In the genomic region with DNA sequence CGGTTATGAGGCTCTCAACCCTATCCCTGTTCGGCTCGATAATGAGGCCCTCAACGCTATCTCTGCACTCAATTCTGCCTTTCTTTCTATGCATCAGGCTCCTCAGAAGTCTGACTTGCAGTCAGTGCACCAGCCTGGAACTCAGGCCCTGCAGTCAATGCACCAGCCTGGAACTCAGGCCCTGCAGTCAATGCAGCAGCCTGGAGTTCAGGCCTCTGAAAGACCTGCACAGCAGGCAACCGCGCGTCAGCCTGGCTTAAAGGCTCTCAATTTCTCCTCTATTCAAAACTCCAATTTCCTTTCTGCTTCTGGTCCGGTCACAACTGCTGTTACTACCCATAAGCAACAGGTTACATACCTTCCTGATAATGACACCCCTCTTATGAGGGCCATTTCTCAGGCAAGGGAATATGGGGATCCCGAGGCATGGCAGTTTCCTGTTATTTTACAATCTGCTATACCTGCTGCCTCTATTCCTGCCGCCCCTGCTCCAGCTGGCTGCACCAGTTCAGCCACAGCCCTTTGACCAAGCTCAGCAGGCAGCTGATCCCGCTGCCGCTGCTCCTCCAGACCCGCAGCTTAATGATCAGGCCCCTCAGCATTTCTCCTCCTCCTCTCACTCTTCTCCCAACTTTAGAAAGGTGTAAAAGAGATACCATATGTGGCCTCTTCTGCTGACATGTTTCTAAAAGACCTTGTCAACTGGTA, we compare ENCODE assay signal across 18 cellular contexts.
DNase-seq lines count a peak whose midpoint lies in the region; ATAC-seq, FAIRE-seq and TF ChIP-seq lines count a peak whose summit lies in the region.
"Had no signal": no experiment of that assay in that cellular context is flagged by ENCODE, and none has a peak within 500 bp of the region (broad histone marks: within the 10 kb centered on the region; RNA-seq: fewer than 3 reads in every experiment).

No MANE protein-coding gene starts in this region.

- no peaks in the 10 kb centered on the region for H3K79me2 ChIP-seq in neural progenitor cell (ENCODE audit: low read depth)

- peak overlapping the region; percentile 9 for H3K4me2 ChIP-seq in neural progenitor cell
- H3K4me2 ChIP-seq: BLaER1, KMS-11 had no signal

- no peaks in the 10 kb centered on the region for H3K9me3 ChIP-seq in neural progenitor cell (ENCODE audit: low read depth)
- H3K9me3 ChIP-seq: BLaER1 had no signal

- H2AFZ ChIP-seq in neural progenitor cell (replicated peaks), result peak overlapping the region; percentile 26

- peak; percentile 38 for ATAC-seq in stimulated activated naive CD8-positive, alpha-beta T cell treated with anti-CD3 and anti-CD28 coated beads, Interleukin-15, amount 100 ng/mL, for 72 hours
- ATAC-seq in stimulated activated naive CD8-positive, alpha-beta T cell treated with anti-CD3 and anti-CD28 coated beads, Interleukin-15, Interleukin-2, amounts not matched to agents 100 U/mL and 50 U/mL, for 24 hours, result no peak
- ATAC-seq in WTC11 (peak; percentile 78), HG02884 (IDR thresholded peaks at IDR 0.05; ENCODE audit: unreplicated experiment) (no peak)
- ATAC-seq in stimulated activated effector memory CD8-positive, alpha-beta T cell treated with anti-CD3 and anti-CD28 coated beads, Interleukin-12 subunit alpha, Interleukin-12 subunit beta, amount 100 ng/mL, for 72 hours, result peak; percentile 28
- ATAC-seq: CD8-positive, alpha-beta T cell had no signal

- no peak overlapping the region for H3K27ac Mint-ChIP-seq in stimulated activated naive CD8-positive, alpha-beta T cell treated with anti-CD3 and anti-CD28 coated beads, Interleukin-15, amount 100 ng/mL, for 72 hours
- H3K27ac Mint-ChIP-seq in WTC11 (no peak overlapping the region), neural progenitor cell (peak overlapping the region; percentile 13)
- H3K27ac Mint-ChIP-seq in stimulated activated effector memory CD8-positive, alpha-beta T cell treated with anti-CD3 and anti-CD28 coated beads, Interleukin-12 subunit alpha, Interleukin-12 subunit beta, amount 100 ng/mL, for 72 hours, result no peak overlapping the region
- H3K27ac Mint-ChIP-seq: CD8-positive, alpha-beta T cell; H9 had no signal

- DNase-seq in stimulated activated naive CD8-positive, alpha-beta T cell treated with anti-CD3 and anti-CD28 coated beads, Interleukin-15, amount 100 ng/mL, for 72 hours, result no peak
- no peak for DNase-seq in stimulated activated naive CD8-positive, alpha-beta T cell treated with anti-CD3 and anti-CD28 coated beads, Interleukin-15, Interleukin-2, amounts not matched to agents 100 U/mL and 50 U/mL, for 24 hours
- DNase-seq in WTC11 (ENCODE audit: low spot score), result no peak
- DNase-seq in neural progenitor cell (ENCODE audit: low spot score), result peak; percentile 52
- no peak for DNase-seq in stimulated activated effector memory CD8-positive, alpha-beta T cell treated with anti-CD3 and anti-CD28 coated beads, Interleukin-12 subunit alpha, Interleukin-12 subunit beta, amount 100 ng/mL, for 72 hours (ENCODE audit: low spot score in 2 of 2)
- no peak for DNase-seq in HTR-8/SVneo (ENCODE audit: insufficient read length, low spot score)
- no peak for DNase-seq in HCEC 1CT
- DNase-seq: 8988T; CD8-positive, alpha-beta T cell; COR-L47; DMS79; GF-D8; GOT3; H9 had no signal

- no peak for FAIRE-seq in HTR-8/SVneo (lab: Jason Lieb, UNC)

- no peaks in the 10 kb centered on the region for H3K4me1 Mint-ChIP-seq in stimulated activated naive CD8-positive, alpha-beta T cell treated with anti-CD3 and anti-CD28 coated beads, Interleukin-15, amount 100 ng/mL, for 72 hours
- peaks cover 14% of the 10 kb centered on the region for H3K4me1 Mint-ChIP-seq in WTC11
- H3K4me1 Mint-ChIP-seq in neural progenitor cell, result peaks cover 19% of the 10 kb centered on the region
- H3K4me1 Mint-ChIP-seq in stimulated activated effector memory CD8-positive, alpha-beta T cell treated with anti-CD3 and anti-CD28 coated beads, Interleukin-12 subunit alpha, Interleukin-12 subunit beta, amount 100 ng/mL, for 72 hours, result no peaks in the 10 kb centered on the region
- H3K4me1 Mint-ChIP-seq: CD14-positive monocyte had no signal

- TF ChIP-seq CTCF in WTC11 (IDR thresholded peaks at IDR 0.05), result no peak
- TF ChIP-seq CTCF in neural progenitor cell (IDR thresholded peaks at IDR 0.05), result no peak

- no peaks in the 10 kb centered on the region for H3K9me3 Mint-ChIP-seq in stimulated activated naive CD8-positive, alpha-beta T cell treated with anti-CD3 and anti-CD28 coated beads, Interleukin-15, amount 100 ng/mL, for 72 hours
- H3K9me3 Mint-ChIP-seq in WTC11 (no peaks in the 10 kb centered on the region), neural progenitor cell (no peaks in the 10 kb centered on the region)
- peaks cover 5% of the 10 kb centered on the region for H3K9me3 Mint-ChIP-seq in stimulated activated effector memory CD8-positive, alpha-beta T cell treated with anti-CD3 and anti-CD28 coated beads, Interleukin-12 subunit alpha, Interleukin-12 subunit beta, amount 100 ng/mL, for 72 hours
- H3K9me3 Mint-ChIP-seq: CD8-positive, alpha-beta T cell; H9 had no signal

- H3F3A ChIP-seq in neural progenitor cell (ENCODE audit: low read depth), result peaks cover 18% of the 10 kb centered on the region

- no peak overlapping the region for H3K27ac ChIP-seq in neural progenitor cell
- H3K27ac ChIP-seq: BLaER1, KMS-11 had no signal

- H3K27me3 ChIP-seq in neural progenitor cell, result no peaks in the 10 kb centered on the region
- H3K27me3 ChIP-seq: BLaER1 had no signal

- CTCF ChIA-PET in WTC11 (lab: Charles Lee), result interaction anchor here (1.3 kb wide), 1 partner anchor 150 kb away, joined by 5 read pairs; no protein-coding TSS in a partner anchor

- POLR2A ChIA-PET in WTC11 (lab: Charles Lee), result no interaction called here

- no peaks in the 10 kb centered on the region for H3K27me3 Mint-ChIP-seq in stimulated activated naive CD8-positive, alpha-beta T cell treated with anti-CD3 and anti-CD28 coated beads, Interleukin-15, amount 100 ng/mL, for 72 hours
- peaks cover 3% of the 10 kb centered on the region for H3K27me3 Mint-ChIP-seq in WTC11 (ENCODE audit: low read depth)
- H3K27me3 Mint-ChIP-seq in neural progenitor cell (ENCODE audit: insufficient read depth, low read depth), result no peaks in the 10 kb centered on the region

- H3K4me1 ChIP-seq in neural progenitor cell, result peaks cover 12% of the 10 kb centered on the region
- H3K4me1 ChIP-seq: BLaER1 had no signal

- no peak overlapping the region for H3K4me3 ChIP-seq in neural progenitor cell
- H3K4me3 ChIP-seq: BLaER1 had no signal

- no peak overlapping the region for H3K9ac ChIP-seq in neural progenitor cell
- H3K9ac ChIP-seq: BLaER1, KMS-11 had no signal

- no peaks in the 10 kb centered on the region for H3K36me3 ChIP-seq in neural progenitor cell
- H3K36me3 ChIP-seq: BLaER1 had no signal

- H4K20me1 ChIP-seq in neural progenitor cell (ENCODE audit: low read depth), result no peaks in the 10 kb centered on the region
- H4K20me1 ChIP-seq: BLaER1 had no signal

- no peaks in the 10 kb centered on the region for H3K36me3 Mint-ChIP-seq in WTC11
- no peaks in the 10 kb centered on the region for H3K36me3 Mint-ChIP-seq in neural progenitor cell
- no peaks in the 10 kb centered on the region for H3K36me3 Mint-ChIP-seq in stimulated activated effector memory CD8-positive, alpha-beta T cell treated with anti-CD3 and anti-CD28 coated beads, Interleukin-12 subunit alpha, Interleukin-12 subunit beta, amount 100 ng/mL, for 72 hours
- H3K36me3 Mint-ChIP-seq: CD14-positive monocyte; CD8-positive, alpha-beta T cell had no signal

- no peak overlapping the region for H3K4me3 Mint-ChIP-seq in stimulated activated naive CD8-positive, alpha-beta T cell treated with anti-CD3 and anti-CD28 coated beads, Interleukin-15, amount 100 ng/mL, for 72 hours
- H3K4me3 Mint-ChIP-seq in WTC11, result no peak overlapping the region
- H3K4me3 Mint-ChIP-seq in neural progenitor cell, result no peak overlapping the region
- no peak overlapping the region for H3K4me3 Mint-ChIP-seq in stimulated activated effector memory CD8-positive, alpha-beta T cell treated with anti-CD3 and anti-CD28 coated beads, Interleukin-12 subunit alpha, Interleukin-12 subunit beta, amount 100 ng/mL, for 72 hours
- H3K4me3 Mint-ChIP-seq: CD14-positive monocyte; CD8-positive, alpha-beta T cell; H9 had no signal

TF ChIP-seq in WTC11, 78 proteins besides CTCF, POLR2A, EP300 and RAD21 (continues in another document):
- TF ChIP-seq NFE2L1 (CRISPR knock-in tag; IDR thresholded peaks at IDR 0.05) (no peak), GRHL2 (CRISPR knock-in tag; IDR thresholded peaks at IDR 0.05; ENCODE audit: insufficient replicate concordance, severe bottlenecking) (no peak), ZNF416 (CRISPR knock-in tag; IDR thresholded peaks at IDR 0.05) (no peak), ZNF423 (CRISPR knock-in tag; IDR thresholded peaks at IDR 0.05) (no peak), EMX1 (CRISPR knock-in tag; IDR thresholded peaks at IDR 0.05) (no peak), RORB (CRISPR knock-in tag; IDR thresholded peaks at IDR 0.05) (no peak), HMGA2 (CRISPR knock-in tag; IDR thresholded peaks at IDR 0.05) (no peak), ZNF138 (CRISPR knock-in tag; conservative IDR thresholded peaks at IDR 0.05) (no peak)
- TF ChIP-seq, protein P1, sequence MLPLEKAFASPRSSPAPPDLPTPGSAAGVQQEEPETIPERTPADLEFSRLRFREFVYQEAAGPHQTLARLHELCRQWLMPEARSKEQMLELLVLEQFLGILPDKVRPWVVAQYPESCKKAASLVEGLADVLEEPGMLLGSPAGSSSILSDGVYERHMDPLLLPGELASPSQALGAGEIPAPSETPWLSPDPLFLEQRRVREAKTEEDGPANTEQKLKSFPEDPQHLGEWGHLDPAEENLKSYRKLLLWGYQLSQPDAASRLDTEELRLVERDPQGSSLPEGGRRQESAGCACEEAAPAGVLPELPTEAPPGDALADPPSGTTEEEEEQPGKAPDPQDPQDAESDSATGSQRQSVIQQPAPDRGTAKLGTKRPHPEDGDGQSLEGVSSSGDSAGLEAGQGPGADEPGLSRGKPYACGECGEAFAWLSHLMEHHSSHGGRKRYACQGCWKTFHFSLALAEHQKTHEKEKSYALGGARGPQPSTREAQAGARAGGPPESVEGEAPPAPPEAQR (CRISPR knock-in tag; IDR thresholded peaks at IDR 0.05), result no peak
- TF ChIP-seq, protein P2, sequence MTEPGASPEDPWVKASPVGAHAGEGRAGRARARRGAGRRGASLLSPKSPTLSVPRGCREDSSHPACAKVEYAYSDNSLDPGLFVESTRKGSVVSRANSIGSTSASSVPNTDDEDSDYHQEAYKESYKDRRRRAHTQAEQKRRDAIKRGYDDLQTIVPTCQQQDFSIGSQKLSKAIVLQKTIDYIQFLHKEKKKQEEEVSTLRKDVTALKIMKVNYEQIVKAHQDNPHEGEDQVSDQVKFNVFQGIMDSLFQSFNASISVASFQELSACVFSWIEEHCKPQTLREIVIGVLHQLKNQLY (CRISPR knock-in tag; IDR thresholded peaks at IDR 0.05), result no peak

Comparison
In these comparisons a context has a peak if more than half of its experiments do, and no peak if none do; other contexts are left out.
1. ATAC-seq: peak in stimulated activated naive CD8-positive, alpha-beta T cell treated with anti-CD3 and anti-CD28 coated beads, Interleukin-15, amount 100 ng/mL, for 72 hours (single experiment), WTC11 (single experiment) and stimulated activated effector memory CD8-positive, alpha-beta T cell treated with anti-CD3 and anti-CD28 coated beads, Interleukin-12 subunit alpha, Interleukin-12 subunit beta, amount 100 ng/mL, for 72 hours (single experiment); none in stimulated activated naive CD8-positive, alpha-beta T cell treated with anti-CD3 and anti-CD28 coated beads, Interleukin-15, Interleukin-2, amounts not matched to agents 100 U/mL and 50 U/mL, for 24 hours (single experiment) and HG02884 (single experiment).